17 cellular contexts compared by ENCODE assay signal in the genomic region with DNA sequence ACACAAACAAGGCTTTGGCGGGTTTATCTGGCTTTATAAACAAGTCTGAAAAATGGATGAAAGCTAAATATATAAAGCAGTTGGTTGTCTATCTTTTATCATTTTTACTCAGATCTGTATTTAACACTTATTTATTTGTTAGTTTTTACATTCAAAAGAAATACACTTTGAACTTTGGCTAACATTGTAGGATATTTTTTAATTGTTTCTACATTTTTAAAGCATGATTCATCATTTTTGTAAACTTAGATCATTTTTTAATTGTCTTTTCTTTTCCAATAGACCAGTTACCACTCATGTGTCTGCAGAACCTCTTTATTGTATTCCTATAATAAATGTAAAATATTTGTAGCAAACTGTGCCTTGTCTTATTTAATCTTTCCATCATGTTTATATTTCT.
DNase-seq lines count a peak whose midpoint lies in the region; FAIRE-seq lines count a peak whose summit lies in the region.
"Had no signal": no experiment of that assay in that cellular context is flagged by ENCODE, and none has a peak within 500 bp of the region (broad histone marks: within the 10 kb centered on the region; RNA-seq: fewer than 3 reads in every experiment).

No MANE protein-coding gene starts in this region.

- no peak overlapping the region for H3K9ac ChIP-seq in SK-N-MC (ENCODE audit: insufficient read length)
- H3K9ac ChIP-seq: BLaER1 had no signal

- H3K4me3 ChIP-seq in SK-N-MC: no peak overlapping the region
- H3K4me3 ChIP-seq: BLaER1, HAP-1 had no signal

- H3K27ac ChIP-seq in SK-N-MC (peak overlapping the region; percentile 32; the same call in 1 of the 2 replicates), substantia nigra (ENCODE audit: low read depth, low read length, poor library complexity, severe bottlenecking) (no peak overlapping the region)
- H3K27ac ChIP-seq: BLaER1, HL-60 had no signal

- no peaks in the 10 kb centered on the region for H3K36me3 ChIP-seq in SK-N-MC (ENCODE audit: insufficient read depth, low read length)
- H3K36me3 ChIP-seq: BLaER1, HAP-1 had no signal

- FAIRE-seq in islet of Langerhans (lab: Jason Lieb, UNC): peak; percentile 87
- no peak for FAIRE-seq in HTR-8/SVneo (lab: Jason Lieb, UNC)
- FAIRE-seq: D721Med had no signal

- DNase-seq in GM03348 (ENCODE audit: low spot score): peak; percentile 13
- no peak for DNase-seq in SK-N-MC (ENCODE audit: low read depth, low spot score)
- no peak for DNase-seq in HTR-8/SVneo (ENCODE audit: insufficient read length, low spot score)
- DNase-seq in NCI-H345 (lab: John Stamatoyannopoulos, UW): no peak
- DNase-seq in NCI-H187 treated with DMSO at 0.1 percent for 48 hours (lab: John Stamatoyannopoulos, UW): no peak
- no peak for DNase-seq in substantia nigra (lab: John Stamatoyannopoulos, UW)
- DNase-seq: CD8-positive, alpha-beta T cell; DND-41; KBM-7; NCI-H1417 treated with DMSO at 0.1 percent for 48 hours; NCI-H2029; NCI-H524 had no signal

- H3K9me3 ChIP-seq in SK-N-MC (ENCODE audit: low read depth, low read length): no peaks in the 10 kb centered on the region
- H3K9me3 ChIP-seq: BLaER1, HAP-1 had no signal
